Comparison of ENCODE assay signal across 8 cellular contexts in genomic region chr9:87973791-87974292, GRCh38. TPM values are rescaled to one million over a fixed set of nuclear protein-coding genes. Genes with fewer than 3 reads are reported as not detected.
DNase-seq lines count a peak whose midpoint lies in the region; ATAC-seq and TF ChIP-seq lines count a peak whose summit lies in the region.

No MANE protein-coding gene starts in this region.

- POLR2A ChIA-PET in A673 (lab: Charles Lee; ENCODE audit: low non-redundant PET) = interaction anchor here (0.6 kb wide), 1 partner anchor 120 kb away, joined by 3 read pairs; no protein-coding TSS in a partner anchor

- DNase-seq in A673 (ENCODE audit: low spot score) = peak; percentile 6
- peak in 1 of 2 donors; percentile 4 for DNase-seq in cardiac fibroblast (ENCODE audit: low read depth in 2 of 2)
- DNase-seq in stimulated activated naive CD4-positive, alpha-beta T cell treated with Interleukin-2 at 50 U/mL for 16 hours (lab: John Stamatoyannopoulos, UW) = no peak
- no peak for DNase-seq in DMS79 (lab: John Stamatoyannopoulos, UW)
- no peak for DNase-seq in GM10266 (ENCODE audit: extremely low spot score)

- no peaks in the 10 kb centered on the region for H3K27me3 ChIP-seq in A673 (replicated peaks; ENCODE audit: insufficient read depth, low read depth, low read length, poor library complexity)
- no peaks in the 10 kb centered on the region for H3K27me3 ChIP-seq in mucosa of rectum (ENCODE audit: control insufficient read depth in 2 of 2, insufficient read depth in 2 of 2, low read length in 2 of 2)

- ATAC-seq in HG03565 (IDR thresholded peaks at IDR 0.05; ENCODE audit: unreplicated experiment) (peak; percentile 60), GM21515 (IDR thresholded peaks at IDR 0.05; ENCODE audit: unreplicated experiment) (no peak)

- H3K9me3 ChIP-seq in A673 (ENCODE audit: low read depth, low read length, poor library complexity, severe bottlenecking) (no peaks in the 10 kb centered on the region), mucosa of rectum (ENCODE audit: control insufficient read depth in 2 of 2, low read length in 2 of 2) (no peaks in the 10 kb centered on the region)

- intact Hi-C loops in A673 (cut with micrococcal nuclease; ENCODE audit: unreplicated experiment) = no loop called here

- no TSS peak for BruUV-seq in A673 (replicated peaks; lab: Mats Ljungman, UMichigan)

- H3K27ac ChIP-seq in A673 (ENCODE audit: low read depth, low read length, poor library complexity, severe bottlenecking) = peak overlapping the region; percentile 68
- peak overlapping the region; percentile 80 for H3K27ac ChIP-seq in mucosa of rectum (ENCODE audit: low read depth in 2 of 2, low read length in 2 of 2)

- TF ChIP-seq CTCF in A673 (conservative IDR thresholded peaks at IDR 0.05; ENCODE audit: low read depth, low read length) = no peak
- no peak for TF ChIP-seq CTCF in cardiac fibroblast (IDR thresholded peaks at IDR 0.05; ENCODE audit: low read depth, low read length)
- TF ChIP-seq CTCF in GM10266 (IDR thresholded peaks at IDR 0.05; ENCODE audit: control insufficient read depth, insufficient read depth, low read depth, missing control alignments) = no peak

- H3K4me1 ChIP-seq in A673 (ENCODE audit: insufficient read depth, low read length, poor library complexity, severe bottlenecking) (no peaks in the 10 kb centered on the region), mucosa of rectum (ENCODE audit: control insufficient read depth in 2 of 2, insufficient read depth in 2 of 2, low read length in 2 of 2) (peaks cover 5 to 12% of the 10 kb centered on the region in 2 donors)

- peak overlapping the region; percentile 66 to 74 for H3K9ac ChIP-seq in mucosa of rectum (ENCODE audit: low read depth in 1 of 2, low read length in 2 of 2)

- CTCF ChIA-PET in A673 (lab: Charles Lee) = interaction anchor here (0.5 kb wide), 1 partner anchor 810 kb away, joined by 3 read pairs; no protein-coding TSS in a partner anchor

- peak overlapping the region; percentile 69 for H3K4me3 ChIP-seq in A673 (ENCODE audit: low read depth, low read length, poor library complexity, severe bottlenecking)
- peak overlapping the region; percentile 59 to 74 for H3K4me3 ChIP-seq in cardiac fibroblast (replicated peaks in 1 of 2; ENCODE audit: low read depth in 2 of 2, low read length in 2 of 2)
- H3K4me3 ChIP-seq in mucosa of rectum (ENCODE audit: low read length in 2 of 2) = peak overlapping the region; percentile 89 to 94

- H3K36me3 ChIP-seq in A673 (ENCODE audit: insufficient read depth, low read length, poor library complexity, severe bottlenecking) = no peaks in the 10 kb centered on the region
- H3K36me3 ChIP-seq in mucosa of rectum (ENCODE audit: control insufficient read depth in 2 of 2, insufficient read depth in 2 of 2, low read length in 2 of 2) = peaks cover 6 to 12% of the 10 kb centered on the region in 2 donors

RNA-seq across cellular contexts. Expression of gene CDK20, which starts 0.5 kb away (rescaled TPM):
- total RNA-seq in A673 (2021) = 10.4 and 12.1 TPM in 2 replicates

RNA-seq across cellular contexts. Expression of gene SPATA31C1, which starts 56.1 kb away (rescaled TPM):
- not detected in 2 replicates for total RNA-seq in A673 (2021)
